Comparison of ENCODE assay signal across 9 cellular contexts in genomic region chr15:66080791-66081475, GRCh38.
DNase-seq lines count a peak whose midpoint lies in the region; ATAC-seq and TF ChIP-seq lines count a peak whose summit lies in the region.
"Had no signal": no experiment of that assay in that cellular context is flagged by ENCODE, and none has a peak within 500 bp of the region (broad histone marks: within the 10 kb centered on the region; RNA-seq: fewer than 3 reads in every experiment).

No MANE protein-coding gene starts in this region.

- ATAC-seq in left colon (peak; percentile 94), gastroesophageal sphincter (no peak), HG02840 (IDR thresholded peaks at IDR 0.05; ENCODE audit: low FRiP score, unreplicated experiment) (no peak)

- H3K9me3 ChIP-seq in gastroesophageal sphincter: no peaks in the 10 kb centered on the region
- H3K9me3 ChIP-seq: SJSA1 had no signal

- intact Hi-C loops in left colon (cut with DNase I, micrococcal nuclease): no loop called here

- H3K4me1 ChIP-seq in gastroesophageal sphincter: peaks cover 0 to 17% (median 2%) of the 10 kb centered on the region in 3 donors

- WGBS in gastroesophageal sphincter (ENCODE audit: low coverage in 1 of 2), 2 donors: 46 to 57% methylated on average over 6 of the region's 24 CpGs

- DNase-seq in AG08395 (ENCODE audit: low spot score) (peak; percentile 61), HPDE6-E6E7 (ENCODE audit: extremely low spot score) (peak; percentile 50), astrocyte of the spinal cord (ENCODE audit: low read depth, low spot score) (peak; percentile 50), left colon (peak; percentile 36 to 47), UCSD-AML1 (lab: John Stamatoyannopoulos, UW; ENCODE audit: unreplicated experiment) (no peak), cortex of kidney (lab: John Stamatoyannopoulos, UW) (no peak)

- H3K27me3 ChIP-seq in gastroesophageal sphincter: peaks cover 21% of the 10 kb centered on the region

- no peaks in the 10 kb centered on the region for H3K36me3 ChIP-seq in gastroesophageal sphincter
- H3K36me3 ChIP-seq: SJSA1 had no signal

- H3K27ac ChIP-seq in gastroesophageal sphincter: peak overlapping the region in 1 of 4 donors; percentile 24
- H3K27ac ChIP-seq: SJSA1 had no signal

- no peak for TF ChIP-seq EP300 in gastroesophageal sphincter (IDR thresholded peaks at IDR 0.05)

- TF ChIP-seq CTCF in astrocyte of the spinal cord (IDR thresholded peaks at IDR 0.05; ENCODE audit: low read depth, low read length) (no peak), gastroesophageal sphincter (IDR thresholded peaks at IDR 0.05) (no peak)

- no peak for TF ChIP-seq POLR2A in gastroesophageal sphincter (IDR thresholded peaks at IDR 0.05)

- in situ Hi-C loops in astrocyte of the spinal cord (cut with HindIII; ENCODE audit: low sequenced_read_pairs): no loop called here

- H3K4me3 ChIP-seq in astrocyte of the spinal cord (ENCODE audit: low read depth, low read length) (no peak overlapping the region), gastroesophageal sphincter (no peak overlapping the region)
- H3K4me3 ChIP-seq: SJSA1 had no signal

Comparison
In these comparisons a context has a peak if more than half of its experiments do, and no peak if none do; other contexts are left out.
1. DNase-seq: peak in AG08395 (single experiment), HPDE6-E6E7 (single experiment), astrocyte of the spinal cord (single experiment) and left colon (2 of 2); none in UCSD-AML1 (single experiment) and cortex of kidney (single experiment).